ENCODE assay signal across 19 cellular contexts in genomic region chr4:71841336-71841735, GRCh38. TPM values are rescaled to one million over a fixed set of nuclear protein-coding genes. Genes with fewer than 3 reads are reported as not detected.
A peak's percentile ranks its signal among the peaks of the same experiment; 100 is the strongest.
DNase-seq lines count a peak whose midpoint lies in the region; ATAC-seq and TF ChIP-seq lines count a peak whose summit lies in the region.
"Had no signal": no experiment of that assay in that cellular context is flagged by ENCODE, and none has a peak within 500 bp of the region (broad histone marks: within the 10 kb centered on the region; RNA-seq: fewer than 3 reads in every experiment).

No MANE protein-coding gene starts in this region.

- TF ChIP-seq CTCF in GM23338 (conservative IDR thresholded peaks at IDR 0.05; ENCODE audit: low read depth in 2 of 2) (no peak), RWPE2 (IDR thresholded peaks at IDR 0.05; ENCODE audit: poor library complexity, severe bottlenecking) (no peak)

- peaks cover 21% of the 10 kb centered on the region; the same call in 2 of the 3 replicates for H3K36me3 Mint-ChIP-seq in GM23338 (ENCODE audit: low read depth)
- no peaks in the 10 kb centered on the region for H3K36me3 Mint-ChIP-seq in naive thymus-derived CD8-positive, alpha-beta T cell
- H3K36me3 Mint-ChIP-seq: CD4-positive, CD25-positive, alpha-beta regulatory T cell; CD8-positive, alpha-beta memory T cell had no signal

- no peaks in the 10 kb centered on the region for H3K27me3 ChIP-seq in GM23338 (ENCODE audit: insufficient read depth)
- H3K27me3 ChIP-seq in RWPE2 (ENCODE audit: insufficient read depth, poor library complexity, severe bottlenecking), result peaks cover 3% of the 10 kb centered on the region
- H3K27me3 ChIP-seq: BE2C had no signal

- no peak overlapping the region for H3K27ac Mint-ChIP-seq in GM23338
- H3K27ac Mint-ChIP-seq in naive thymus-derived CD8-positive, alpha-beta T cell, result no peak overlapping the region
- H3K27ac Mint-ChIP-seq: CD4-positive, CD25-positive, alpha-beta regulatory T cell; CD8-positive, alpha-beta memory T cell had no signal

- POLR2A ChIA-PET in naive thymus-derived CD8-positive, alpha-beta T cell (lab: Charles Lee), result no interaction called here

- H3K27ac ChIP-seq in GM23338 (ENCODE audit: low read depth), result no peak overlapping the region
- H3K27ac ChIP-seq in RWPE2 (ENCODE audit: poor library complexity, severe bottlenecking), result no peak overlapping the region
- H3K27ac ChIP-seq in epithelial cell of prostate, result peak overlapping the region; percentile 40

- H2AFZ ChIP-seq in GM23338, result peak overlapping the region; percentile 39; the same call in 1 of the 2 replicates

- H3K4me3 ChIP-seq in GM23338 (no peak overlapping the region), RWPE2 (ENCODE audit: severe bottlenecking) (no peak overlapping the region)

- peaks cover 4% of the 10 kb centered on the region; the same call in 2 of the 3 replicates for H3K4me1 Mint-ChIP-seq in GM23338
- H3K4me1 Mint-ChIP-seq in naive thymus-derived CD8-positive, alpha-beta T cell, result no peaks in the 10 kb centered on the region
- H3K4me1 Mint-ChIP-seq: CD4-positive, CD25-positive, alpha-beta regulatory T cell; CD8-positive, alpha-beta memory T cell had no signal

- no peaks in the 10 kb centered on the region; the same call in 1 of the 2 replicates for H3K9me2 ChIP-seq in GM23338 (ENCODE audit: insufficient read depth)

- ATAC-seq in GM23338 (no peak), RWPE2 (ENCODE audit: low read depth) (0 out of 3 replicates have a peak, but pooled peaks have one; percentile 14)
- ATAC-seq in naive thymus-derived CD8-positive, alpha-beta T cell, result no peak

- no peak overlapping the region for H3K4me2 ChIP-seq in GM23338

- no peak overlapping the region for H3K4me3 Mint-ChIP-seq in GM23338
- no peak overlapping the region for H3K4me3 Mint-ChIP-seq in naive thymus-derived CD8-positive, alpha-beta T cell
- H3K4me3 Mint-ChIP-seq: CD4-positive, CD25-positive, alpha-beta regulatory T cell; CD8-positive, alpha-beta memory T cell had no signal

- no peak for DNase-seq in GM23338 (ENCODE audit: low spot score)
- no peak for DNase-seq in RWPE2 (ENCODE audit: low spot score)
- DNase-seq in epithelial cell of prostate (ENCODE audit: low read depth, low spot score), result no peak
- DNase-seq in NCI-H1105 (lab: John Stamatoyannopoulos, UW), result no peak
- DNase-seq in naive thymus-derived CD8-positive, alpha-beta T cell, result no peak
- no peak for DNase-seq in T-helper 9 cell
- DNase-seq: ACHN; BE2C; C1 segment of cervical spinal cord; CD4-positive, CD25-positive, alpha-beta regulatory T cell; CD8-positive, alpha-beta memory T cell; COR-L47; DMS 273 treated with DMSO at 0.1 percent for 48 hours; DMS53; DND-41; GDM1; GOT3; H7; IMR-90 had no signal

- peaks cover 3% of the 10 kb centered on the region; the same call in 2 of the 3 replicates for H3K9me3 Mint-ChIP-seq in GM23338
- H3K9me3 Mint-ChIP-seq in naive thymus-derived CD8-positive, alpha-beta T cell, result no peaks in the 10 kb centered on the region

- peaks cover 9% of the 10 kb centered on the region for H3K4me1 ChIP-seq in GM23338 (ENCODE audit: insufficient read depth)
- no peaks in the 10 kb centered on the region for H3K4me1 ChIP-seq in RWPE2 (ENCODE audit: insufficient read depth, poor library complexity, severe bottlenecking)
- H3K4me1 ChIP-seq: BE2C had no signal

- H3K9me3 ChIP-seq in RWPE2 (ENCODE audit: severe bottlenecking), result no peaks in the 10 kb centered on the region
- H3K9me3 ChIP-seq: BE2C had no signal

- H3K27me3 Mint-ChIP-seq in GM23338 (ENCODE audit: insufficient read depth, low read depth, poor library complexity), result no peaks in the 10 kb centered on the region
- no peaks in the 10 kb centered on the region for H3K27me3 Mint-ChIP-seq in naive thymus-derived CD8-positive, alpha-beta T cell
- H3K27me3 Mint-ChIP-seq: CD4-positive, CD25-positive, alpha-beta regulatory T cell; CD8-positive, alpha-beta memory T cell had no signal

- H3F3A ChIP-seq in GM23338 (replicated peaks; ENCODE audit: low read depth), result no peaks in the 10 kb centered on the region

- H3K79me2 ChIP-seq in GM23338 (replicated peaks; ENCODE audit: insufficient read depth), result no peaks in the 10 kb centered on the region

- H3K36me3 ChIP-seq in GM23338 (ENCODE audit: insufficient read depth) (no peaks in the 10 kb centered on the region), RWPE2 (ENCODE audit: low read depth) (no peaks in the 10 kb centered on the region)
- H3K36me3 ChIP-seq: BE2C had no signal

- no peaks in the 10 kb centered on the region for H4K20me1 ChIP-seq in GM23338 (replicated peaks; ENCODE audit: insufficient read depth)

TF ChIP-seq in GM23338, 12 proteins besides CTCF, POLR2A, EP300 and RAD21:
- TF ChIP-seq REST (IDR thresholded peaks at IDR 0.05; ENCODE audit: unreplicated experiment), result no peak
TF ChIP-seq in GM23338: peak in this region for 0.

RNA-seq across cellular contexts. Expression of gene GC, which starts 57.5 kb away (rescaled TPM):
- total RNA-seq in GM23338 (2014; rRNA removed; shearing (Covaris generic)), result 0.21 TPM in 1 of 2 replicates, not detected in the other
- 0.38 and 1.7 TPM in 2 replicates for polyA plus RNA-seq in GM23338 (2016; fragmentation: Nextera tagmentation; extraction: Ambion mirVana)
- not detected for total RNA-seq in naive thymus-derived CD8-positive, alpha-beta T cell
- not detected for polyA plus RNA-seq in naive thymus-derived CD8-positive, alpha-beta T cell
- total RNA-seq: CD4-positive, CD25-positive, alpha-beta regulatory T cell; CD8-positive, alpha-beta memory T cell; H7; IMR-90 had no signal
- polyA plus RNA-seq: CD4-positive, CD25-positive, alpha-beta regulatory T cell; CD8-positive, alpha-beta memory T cell; IMR-90 had no signal
